24 cellular contexts compared by ENCODE assay signal in the genomic region with DNA sequence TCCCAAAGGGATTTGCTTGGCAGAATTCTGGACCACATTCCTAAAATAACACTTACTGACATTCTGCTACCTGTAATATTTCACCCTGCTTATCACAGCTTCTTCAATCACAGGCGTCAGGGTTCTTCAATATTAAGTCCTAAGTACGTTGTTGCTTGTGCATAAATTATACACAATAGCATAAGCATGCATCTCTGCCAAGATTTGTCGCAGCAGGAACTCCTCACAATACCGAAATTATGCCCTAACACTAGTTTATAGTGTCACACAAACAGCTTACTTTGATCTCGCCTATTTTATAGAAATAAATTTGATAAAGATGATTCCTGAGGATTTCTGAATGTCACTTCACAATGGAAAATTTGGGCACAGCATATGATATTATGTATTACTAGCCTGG. TPM values are rescaled to one million over a fixed set of nuclear protein-coding genes. Genes with fewer than 3 reads are reported as not detected.
A peak's percentile ranks its signal among the peaks of the same experiment; 100 is the strongest.
DNase-seq lines count a peak whose midpoint lies in the region; ATAC-seq, FAIRE-seq and TF ChIP-seq lines count a peak whose summit lies in the region.
"Had no signal": no experiment of that assay in that cellular context is flagged by ENCODE, and none has a peak within 500 bp of the region (broad histone marks: within the 10 kb centered on the region; RNA-seq: fewer than 3 reads in every experiment).

No MANE protein-coding gene starts in this region.

- no peak overlapping the region for H2AFZ ChIP-seq in GM23338

- H3K36me3 Mint-ChIP-seq in GM23338 (ENCODE audit: low read depth), result peaks cover 9% of the 10 kb centered on the region; the same call in 2 of the 3 replicates

- no peaks in the 10 kb centered on the region for H3F3A ChIP-seq in GM23338 (replicated peaks; ENCODE audit: low read depth)

- DNase-seq in A549 (ENCODE audit: low read depth in 1 of 2, low spot score in 1 of 2), result no peak
- DNase-seq in adrenal gland, result no peak
- no peak for DNase-seq in psoas muscle
- no peak for DNase-seq in activated gamma-delta T cell treated with Interleukin-2 at 50 U/mL for 16 hours
- DNase-seq in activated gamma-delta T cell (lab: John Stamatoyannopoulos, UW), result no peak
- DNase-seq in omental fat pad (ENCODE audit: low spot score), result no peak
- DNase-seq in GM23338 (ENCODE audit: low spot score), result no peak
- DNase-seq: activated CD4-positive, alpha-beta T cell treated with anti-CD3 and anti-CD28 coated beads for 4 hours; activated naive CD4-positive, alpha-beta T cell treated with anti-CD3 and anti-CD28 coated beads for 36 hours; activated T-cell treated with anti-CD3 and anti-CD28 coated beads, Interleukin-2, amount 50 U/mL, for 4 hours; amniotic stem cell; GDM1; MM.1S; NCI-H1417; NCI-H2081 treated with DMSO at 0.1 percent for 48 hours; NCI-H446; PC-3; SHP77 treated with DMSO at 0.1 percent for 48 hours; stimulated activated CD4-positive, alpha-beta T cell treated with anti-CD3 and anti-CD28 coated beads, Interleukin-1b, Interleukin-23, amount 100 ng/mL, for 48 hours had no signal

- H3K27me3 Mint-ChIP-seq in GM23338 (ENCODE audit: insufficient read depth, low read depth, poor library complexity), result peaks cover 2% of the 10 kb centered on the region

- peak; percentile 13 for FAIRE-seq in A549 (lab: Jason Lieb, UNC)

- H3K9me3 Mint-ChIP-seq in GM23338, result no peaks in the 10 kb centered on the region
- H3K9me3 Mint-ChIP-seq: activated naive CD4-positive, alpha-beta T cell treated with anti-CD3 and anti-CD28 coated beads for 36 hours; activated T-cell treated with anti-CD3 and anti-CD28 coated beads, Interleukin-2, amount 50 U/mL, for 4 hours had no signal

- H3K4me3 ChIP-seq in A549 (no peak overlapping the region), adrenal gland (no peak overlapping the region), gastroesophageal sphincter (no peak overlapping the region), psoas muscle (no peak overlapping the region), GM23338 (no peak overlapping the region)
- H3K4me3 ChIP-seq: BLaER1, K562, skin epidermis, vagina had no signal

- no peak for TF ChIP-seq EP300 in A549 (IDR thresholded peaks at IDR 0.05)
- TF ChIP-seq EP300 in gastroesophageal sphincter (IDR thresholded peaks at IDR 0.05), result no peak

- TF ChIP-seq POLR2A in A549 (IDR thresholded peaks at IDR 0.05; ENCODE audit: low read length) (no peak), adrenal gland (IDR thresholded peaks at IDR 0.05) (no peak), gastroesophageal sphincter (IDR thresholded peaks at IDR 0.05) (no peak)

- peaks cover 80% of the 10 kb centered on the region for H4K20me1 ChIP-seq in GM23338 (replicated peaks; ENCODE audit: insufficient read depth)

- peaks cover 32% of the 10 kb centered on the region for H3K4me1 ChIP-seq in A549
- peaks cover 25 to 46% of the 10 kb centered on the region in 2 donors for H3K4me1 ChIP-seq in adrenal gland (replicated peaks in 1 of 2)
- peaks cover 10 to 87% (median 21%) of the 10 kb centered on the region in 3 donors for H3K4me1 ChIP-seq in gastroesophageal sphincter
- peaks cover 79% of the 10 kb centered on the region for H3K4me1 ChIP-seq in psoas muscle
- H3K4me1 ChIP-seq in GM23338 (ENCODE audit: insufficient read depth), result peaks cover 45% of the 10 kb centered on the region

- H3K36me3 ChIP-seq in adrenal gland (replicated peaks in 1 of 2), result no peaks in the 10 kb centered on the region
- H3K36me3 ChIP-seq in gastroesophageal sphincter, result no peaks in the 10 kb centered on the region
- H3K36me3 ChIP-seq in psoas muscle (ENCODE audit: insufficient read depth in 1 of 2, low read depth in 1 of 2), result peaks cover 0 to 15% of the 10 kb centered on the region in 2 donors
- H3K36me3 ChIP-seq in GM23338 (ENCODE audit: insufficient read depth), result no peaks in the 10 kb centered on the region
- H3K36me3 ChIP-seq: vagina had no signal

- intact Hi-C loops in adrenal gland (cut with DNase I), result no loop called here
- intact Hi-C loops in psoas muscle (cut with DNase I), result loop anchor here (5.0 kb wide), 2 partner anchors 35 to 45 kb away; no protein-coding TSS in a partner anchor

- TF ChIP-seq CTCF in A549 (IDR thresholded peaks at IDR 0.05), result no peak
- no peak for TF ChIP-seq CTCF in adrenal gland (IDR thresholded peaks at IDR 0.05)
- no peak for TF ChIP-seq CTCF in gastroesophageal sphincter (IDR thresholded peaks at IDR 0.05)
- no peak for TF ChIP-seq CTCF in psoas muscle (IDR thresholded peaks at IDR 0.05)
- no peak for TF ChIP-seq CTCF in omental fat pad (IDR thresholded peaks at IDR 0.05)
- TF ChIP-seq CTCF in GM23338 (conservative IDR thresholded peaks at IDR 0.05; ENCODE audit: low read depth in 2 of 2), result no peak

- H3K27me3 ChIP-seq in adrenal gland, result no peaks in the 10 kb centered on the region
- H3K27me3 ChIP-seq in gastroesophageal sphincter, result no peaks in the 10 kb centered on the region
- no peaks in the 10 kb centered on the region for H3K27me3 ChIP-seq in psoas muscle (ENCODE audit: insufficient read depth in 3 of 3, low read length in 2 of 3)
- no peaks in the 10 kb centered on the region for H3K27me3 ChIP-seq in GM23338 (ENCODE audit: insufficient read depth)
- H3K27me3 ChIP-seq: BLaER1, vagina had no signal

- H3K27ac ChIP-seq in A549 (no peak overlapping the region), adrenal gland (peak overlapping the region in 4 of 5 donors; percentile 11 to 49 (median 20)), gastroesophageal sphincter (peak overlapping the region; percentile 10 to 53 (median 48)), psoas muscle (peak overlapping the region; percentile 66), GM23338 (ENCODE audit: low read depth) (no peak overlapping the region)
- H3K27ac ChIP-seq: BLaER1, vagina had no signal

- H3K4me3 Mint-ChIP-seq in GM23338, result no peak overlapping the region
- H3K4me3 Mint-ChIP-seq: activated naive CD4-positive, alpha-beta T cell treated with anti-CD3 and anti-CD28 coated beads for 36 hours; activated T-cell treated with anti-CD3 and anti-CD28 coated beads, Interleukin-2, amount 50 U/mL, for 4 hours had no signal

- POLR2A ChIA-PET in A549 (lab: Yijun Ruan, JAX), result no interaction called here

- CTCF ChIA-PET in A549 (lab: Yijun Ruan, JAX), result interaction anchor here (0.7 to 1.7 kb wide), 4 partner anchors 13 to 62 kb away, joined by 3 to 6 read pairs (median 4); no protein-coding TSS in a partner anchor

- 0 out of 6 replicates have a peak, but pooled peaks of 1 of the 2 experiments have one; percentile 42 for ATAC-seq in A549
- no peak for ATAC-seq in gastroesophageal sphincter
- no peak for ATAC-seq in psoas muscle
- no peak for ATAC-seq in omental fat pad (ENCODE audit: low FRiP score)
- ATAC-seq in GM23338, result no peak
- ATAC-seq: activated T-cell treated with anti-CD3 and anti-CD28 coated beads, Interleukin-2, amount 50 U/mL, for 4 hours; K562; PC-3 had no signal

- H3K4me2 ChIP-seq in A549 (no peak overlapping the region), GM23338 (no peak overlapping the region)
- H3K4me2 ChIP-seq: BLaER1 had no signal

- H3K79me2 ChIP-seq in GM23338 (replicated peaks; ENCODE audit: insufficient read depth), result peaks cover 100% of the 10 kb centered on the region

- no peak for TF ChIP-seq RAD21 in A549 (conservative IDR thresholded peaks at IDR 0.05 in 1 of 2, IDR thresholded peaks at IDR 0.05 in 1 of 2)

- no peak overlapping the region for H3K27ac Mint-ChIP-seq in GM23338
- H3K27ac Mint-ChIP-seq: activated naive CD4-positive, alpha-beta T cell treated with anti-CD3 and anti-CD28 coated beads for 36 hours had no signal

- 90% methylated on average over 5 of the region's 5 CpGs for WGBS in A549 (ENCODE audit: missing lambda C conversion rate)
- WGBS in adrenal gland, 4 donors, result 24 to 37% (median 32%) methylated on average over 5 of the region's 5 CpGs
- 11 to 33% methylated on average over 5 of the region's 5 CpGs for WGBS in gastroesophageal sphincter (ENCODE audit: low coverage in 1 of 2), 2 donors
- 14 to 25% (median 23%) methylated on average over 5 of the region's 5 CpGs for WGBS in psoas muscle, 3 donors

- H3K4me1 Mint-ChIP-seq in GM23338, result peaks cover 54% of the 10 kb centered on the region

- H3K9me3 ChIP-seq in A549 (no peaks in the 10 kb centered on the region), adrenal gland (replicated peaks in 1 of 3) (no peaks in the 10 kb centered on the region), gastroesophageal sphincter (no peaks in the 10 kb centered on the region), psoas muscle (no peaks in the 10 kb centered on the region)
- H3K9me3 ChIP-seq: BLaER1, vagina had no signal

- no peaks in the 10 kb centered on the region for H3K9me2 ChIP-seq in GM23338 (ENCODE audit: insufficient read depth)

TF ChIP-seq in A549, 52 proteins besides CTCF, POLR2A, EP300 and RAD21 (continues in another document):
- TF ChIP-seq PHF8 (IDR thresholded peaks at IDR 0.05; ENCODE audit: borderline replicate concordance, low read depth), result no peak

RNA-seq across cellular contexts. Expression of gene UBE2G1, which starts 48.8 kb away (rescaled TPM):
- polyA plus RNA-seq in A549 (2011; rRNA removed), result 100 and 117 TPM in 2 replicates
- polyA plus RNA-seq in A549 (2012; cell fraction: cytosol; rRNA removed), result 38.3 and 54.8 TPM in 2 replicates
- polyA plus RNA-seq in A549 (2012; cell fraction: nucleus; rRNA removed), result 25.3 and 26.8 TPM in 2 replicates
- polyA plus RNA-seq in A549 (2017; fragmentation: RNase III; extraction: RNeasy Plus Mini Kit Qiagen cat#74134 plus additional on column Dnase treatment), result 76.3 to 86.2 TPM (median 78.5 TPM) in 3 replicates
- 47.7 and 50.8 TPM in 2 replicates for polyA minus RNA-seq in A549 (2011; rRNA and poly(A)+ RNA removed)
- total RNA-seq in adrenal gland, result 10 to 100 TPM; 40.6 to 63.6 (median 56.2) TPM
- polyA plus RNA-seq in adrenal gland, result 10 to 100 TPM in 1 of 3 donors, 1 to 10 TPM in 2; 7.6 to 49.8 (median 8.1) TPM
- 10 to 100 TPM; 50.9 to 77.5 (median 67.9) TPM for total RNA-seq in gastroesophageal sphincter
- total RNA-seq in psoas muscle, result 100 to 1,000 TPM; 152 to 239 (median 175) TPM
- 100 to 1,000 TPM in 1 of 3 donors, 10 to 100 TPM in 2; 54.6 to 128 (median 73.0) TPM for polyA plus RNA-seq in psoas muscle
- total RNA-seq in omental fat pad, result 10 to 100 TPM; 34.7 to 45.6 (median 40.3) TPM
- 145 and 161 TPM in 2 replicates for total RNA-seq in GM23338 (2014; rRNA removed; shearing (Covaris generic))
- 64.2 and 71.9 TPM in 2 replicates for polyA plus RNA-seq in GM23338 (2016; fragmentation: Nextera tagmentation; extraction: Ambion mirVana)

RNA-seq across cellular contexts. Expression of gene ANKFY1, which starts 53.9 kb away (rescaled TPM):
- polyA plus RNA-seq in A549 (2011; rRNA removed) (51.7 and 63.3 TPM in 2 replicates), A549 (2017; fragmentation: RNase III; extraction: RNeasy Plus Mini Kit Qiagen cat#74134 plus additional on column Dnase treatment) (28.5 to 31.5 TPM (median 29.3 TPM) in 3 replicates), adrenal gland (10 to 100 TPM; 14.8 to 25.6 (median 22.4) TPM), psoas muscle (10 to 100 TPM in 1 of 3 donors, 1 to 10 TPM in 2; 5.7 to 11.1 (median 6.0) TPM), GM23338 (2016; fragmentation: Nextera tagmentation; extraction: Ambion mirVana) (12.1 and 12.9 TPM in 2 replicates)
- 29.2 and 33.0 TPM in 2 replicates for polyA plus RNA-seq in A549 (2012; cell fraction: cytosol; rRNA removed)
- polyA plus RNA-seq in A549 (2012; cell fraction: nucleus; rRNA removed), result 85.9 and 87.2 TPM in 2 replicates
- polyA minus RNA-seq in A549 (2011; rRNA and poly(A)+ RNA removed), result 93.7 and 114 TPM in 2 replicates
- total RNA-seq in adrenal gland (10 to 100 TPM; 44.7 to 91.0 (median 65.6) TPM), gastroesophageal sphincter (10 to 100 TPM; 22.4 to 46.4 (median 40.2) TPM), psoas muscle (10 to 100 TPM; 12.8 to 18.8 (median 16.5) TPM), omental fat pad (10 to 100 TPM; 34.2 to 59.0 (median 40.6) TPM)
- 44.4 and 55.2 TPM in 2 replicates for total RNA-seq in GM23338 (2014; rRNA removed; shearing (Covaris generic))

Comparison
In these comparisons a context has a peak if more than half of its experiments do, and no peak if none do; other contexts are left out.
1. H3K27ac ChIP-seq: peak in adrenal gland (4 of 5), gastroesophageal sphincter (4 of 4) and psoas muscle (single experiment); none in A549 (0 of 2) and GM23338 (single experiment).
2. intact Hi-C loops: an anchor here in psoas muscle (5.0 kb wide); none called in adrenal gland.